ENCODE assay signal across 9 cellular contexts in genomic region chr1:59971464-59971911, GRCh38. TPM values are rescaled to one million over a fixed set of nuclear protein-coding genes. Genes with fewer than 3 reads are reported as not detected.
DNase-seq lines count a peak whose midpoint lies in the region; ATAC-seq, FAIRE-seq and TF ChIP-seq lines count a peak whose summit lies in the region.
"Had no signal": no experiment of that assay in that cellular context is flagged by ENCODE, and none has a peak within 500 bp of the region (broad histone marks: within the 10 kb centered on the region; RNA-seq: fewer than 3 reads in every experiment).

No MANE protein-coding gene starts in this region.

- H3K27me3 Mint-ChIP-seq in naive B cell = peaks cover 24 to 36% (median 29%) of the 10 kb centered on the region in 3 donors

- peaks cover 3 to 10% (median 6%) of the 10 kb centered on the region in 3 donors for H3K4me1 Mint-ChIP-seq in naive B cell

- peak; percentile 73 for FAIRE-seq in GM18507 (lab: Jason Lieb, UNC)

- H3K9me3 Mint-ChIP-seq in naive B cell = no peaks in the 10 kb centered on the region

- no peak overlapping the region for H3K27ac ChIP-seq in esophagus squamous epithelium

- peaks cover 0 to 24% (median 4%) of the 10 kb centered on the region in 3 donors for H3K4me1 ChIP-seq in esophagus squamous epithelium

- TF ChIP-seq CTCF in esophagus squamous epithelium (IDR thresholded peaks at IDR 0.05) = peak; percentile 68 to 87 (median 79)

- no peaks in the 10 kb centered on the region for H3K9me3 ChIP-seq in esophagus squamous epithelium

- TF ChIP-seq POLR2A in esophagus squamous epithelium (IDR thresholded peaks at IDR 0.05) = no peak

- no peaks in the 10 kb centered on the region for H3K36me3 Mint-ChIP-seq in naive B cell

- ATAC-seq in HG03457 (IDR thresholded peaks at IDR 0.05; ENCODE audit: unreplicated experiment) (peak; percentile 63), naive B cell (ENCODE audit: low read depth in 2 of 2) (no peak)

- in situ Hi-C loops in ACHN (cut with HindIII; ENCODE audit: low pct_ligation_motif_present, low pct_unique_long_range_greater_than_20kb, low sequenced_read_pairs) = no loop called here

- no peaks in the 10 kb centered on the region for H3K36me3 ChIP-seq in esophagus squamous epithelium

- peaks cover 0 to 6% (median 0%) of the 10 kb centered on the region in 4 donors for H3K27me3 ChIP-seq in esophagus squamous epithelium

- no peak overlapping the region for H3K4me3 ChIP-seq in esophagus squamous epithelium
- H3K4me3 ChIP-seq: skin epidermis had no signal

- peak; percentile 55 for DNase-seq in ACHN
- DNase-seq in GM18507 (ENCODE audit: extremely low spot score, insufficient read length, low read depth) = peak; percentile 17
- DNase-seq in NCI-H748 (lab: John Stamatoyannopoulos, UW; ENCODE audit: unreplicated experiment) = peak; percentile 71
- peak; percentile 78 for DNase-seq in activated CD8-positive, alpha-beta memory T cell treated with anti-CD3 and anti-CD28 coated beads for 24 hours
- DNase-seq in esophagus squamous epithelium (lab: John Stamatoyannopoulos, UW) = no peak
- peak; percentile 11 for DNase-seq in naive B cell
- peak; percentile 31 for DNase-seq in stromal cell of bone marrow (ENCODE audit: low read depth)

- intact Hi-C loops in esophagus squamous epithelium (cut with DNase I) = no loop called here

- peak overlapping the region in 1 of 8 donors; percentile 53 for H3K4me3 Mint-ChIP-seq in naive B cell

- WGBS in esophagus squamous epithelium, 2 donors = 11 to 25% methylated on average over 8 to 19 of the region's 19 CpGs

- peak overlapping the region in 1 of 6 donors; percentile 53 for H3K27ac Mint-ChIP-seq in naive B cell

RNA-seq across cellular contexts. Expression of gene CYP2J2, which starts 44.9 kb away (rescaled TPM):
- total RNA-seq in esophagus squamous epithelium = 10 to 100 TPM in 1 of 4 donors, 1 to 10 TPM in 3; 5.5 to 19.6 (median 6.6) TPM
- 1 to 10 TPM in 2 of 6 donors, under 1 TPM in 2, not detected in 2; 0.13 to 1.2 (median 0.79) TPM for polyA plus RNA-seq in naive B cell (ENCODE audit: low read depth in 6 of 6)
